27 cellular contexts compared by ENCODE assay signal in the genomic region with DNA sequence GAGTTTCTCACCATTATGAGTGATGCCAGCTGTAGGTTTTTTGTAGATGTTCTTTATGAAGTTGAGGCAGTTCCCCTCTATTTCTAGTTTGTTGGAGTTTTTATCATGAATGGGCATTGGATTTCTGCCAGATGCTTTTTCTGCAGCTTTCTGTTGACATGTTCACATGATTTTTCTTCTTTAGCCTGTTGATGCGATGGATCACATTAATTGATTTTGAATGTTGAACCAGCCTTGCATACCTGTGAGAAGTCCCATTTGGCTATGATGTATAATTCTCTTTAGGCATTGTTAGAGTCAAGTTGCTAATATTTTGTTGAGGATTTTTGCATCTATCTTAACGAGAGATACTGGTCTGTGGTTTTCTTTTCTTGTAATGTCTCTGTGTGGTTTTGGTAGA.
"Had no signal": no experiment of that assay in that cellular context is flagged by ENCODE, and none has a peak within 500 bp of the region (broad histone marks: within the 10 kb centered on the region; RNA-seq: fewer than 3 reads in every experiment).

No MANE protein-coding gene starts in this region.

- H3K36me3 ChIP-seq: prostate gland, right atrium auricular region had no signal

- ATAC-seq: effector memory CD8-positive, alpha-beta T cell; heart right ventricle; left cardiac atrium; left lung; mucosa of descending colon; sciatic nerve; stimulated activated effector memory CD8-positive, alpha-beta T cell treated with anti-CD3 and anti-CD28 coated beads, Interleukin-12 subunit alpha, Interleukin-12 subunit beta, amount 100 ng/mL, for 72 hours; stimulated activated naive CD8-positive, alpha-beta T cell treated with anti-CD3 and anti-CD28 coated beads, Interleukin-15, Interleukin-2, amounts not matched to agents 100 U/mL and 50 U/mL, for 24 hours had no signal

- H3K4me3 ChIP-seq: esophagus squamous epithelium, heart right ventricle, left lung, mucosa of descending colon, prostate gland, right atrium auricular region, testis, tibial artery had no signal

- H3K9me3 ChIP-seq: esophagus squamous epithelium, mucosa of descending colon, prostate gland, testis, tibial artery had no signal

- H3K27ac ChIP-seq: esophagus squamous epithelium, heart right ventricle, left lung, prostate gland, right atrium auricular region, testis, tibial artery had no signal

- DNase-seq: cortex of kidney; effector memory CD8-positive, alpha-beta T cell; erythroblast; esophagus squamous epithelium; foreskin melanocyte; glutamatergic neuron; heart right ventricle; hippocampal formation; left cardiac atrium; left lung; mesenchymal stem cell; mucosa of descending colon; naive B cell; nephron progenitor cell; nucleus accumbens; stimulated activated CD4-positive, alpha-beta T cell treated with anti-CD3 and anti-CD28 coated beads, Interleukin-2, amount 100 ng/mL, for 24 hours; stimulated activated CD4-positive, alpha-beta T cell treated with anti-CD3 and anti-CD28 coated beads, Interleukin-4, amount 100 ng/mL, for 24 hours; stimulated activated naive CD8-positive, alpha-beta T cell treated with anti-CD3 and anti-CD28 coated beads, Interleukin-15, Interleukin-2, amounts not matched to agents 100 U/mL and 50 U/mL, for 24 hours; substantia nigra; testis; tibial artery had no signal

- H3K27me3 ChIP-seq: esophagus squamous epithelium, heart right ventricle, left lung, right atrium auricular region, testis, tibial artery had no signal

- H3K4me1 ChIP-seq: esophagus squamous epithelium, prostate gland, testis had no signal

- FAIRE-seq: endometrium, islet of Langerhans had no signal
